In genomic region chr22:24134090-24134846, GRCh38 we compare ENCODE assay signal across 8 cellular contexts. TPM values are rescaled to one million over a fixed set of nuclear protein-coding genes. Genes with fewer than 3 reads are reported as not detected.
DNase-seq lines count a peak whose midpoint lies in the region; ATAC-seq and TF ChIP-seq lines count a peak whose summit lies in the region.

No MANE protein-coding gene starts in this region.

- H2BK5ac ChIP-seq in trophoblast cell (ENCODE audit: low read depth, low read length, poor library complexity), result no peak overlapping the region

- H3K4me1 Mint-ChIP-seq in memory B cell, result peaks cover 5% of the 10 kb centered on the region

- no peaks in the 10 kb centered on the region for H3K27me3 Mint-ChIP-seq in memory B cell

- no peak overlapping the region for H3K23ac ChIP-seq in trophoblast cell (ENCODE audit: low read length)

- H2BK120ac ChIP-seq in trophoblast cell (ENCODE audit: insufficient read depth, low read length, poor library complexity), result no peak overlapping the region

- intact Hi-C loops in adrenal gland (cut with DNase I), result no loop called here

- no peak overlapping the region for H3K4ac ChIP-seq in trophoblast cell (ENCODE audit: low read depth, low read length)

- H3K27me3 ChIP-seq in Peyer's patch, result no peaks in the 10 kb centered on the region
- H3K27me3 ChIP-seq in trophoblast cell (ENCODE audit: insufficient read depth, low read length), result no peaks in the 10 kb centered on the region
- H3K27me3 ChIP-seq in adrenal gland, result no peaks in the 10 kb centered on the region

- H3K79me2 ChIP-seq in trophoblast cell (ENCODE audit: control insufficient read depth, insufficient read depth, low read length, poor library complexity), result no peaks in the 10 kb centered on the region

- no peak overlapping the region for H3K4me2 ChIP-seq in trophoblast cell (ENCODE audit: low read length)

- ATAC-seq in memory B cell (ENCODE audit: low read depth), result peak; percentile 79

- peaks cover 0 to 40% (median 0%) of the 10 kb centered on the region in 3 donors for H3K36me3 ChIP-seq in Peyer's patch
- peaks cover 20 to 37% of the 10 kb centered on the region in 2 experiments for H3K36me3 ChIP-seq in trophoblast cell (ENCODE audit: control insufficient read depth in 1 of 2, insufficient read depth in 2 of 2, low read length in 2 of 2)
- peaks cover 0 to 13% of the 10 kb centered on the region in 2 donors for H3K36me3 ChIP-seq in adrenal gland (replicated peaks in 1 of 2)

- H3K36me3 Mint-ChIP-seq in memory B cell, result peaks cover 14% of the 10 kb centered on the region

- H3K4me3 Mint-ChIP-seq in memory B cell, result no peak overlapping the region

- H3K9ac ChIP-seq in trophoblast cell (ENCODE audit: low read length), result no peak overlapping the region

- no peak overlapping the region for H4K91ac ChIP-seq in trophoblast cell (ENCODE audit: low read depth, low read length)

- H3K79me1 ChIP-seq in trophoblast cell (ENCODE audit: low read length), result peaks cover 8% of the 10 kb centered on the region

- no peaks in the 10 kb centered on the region for H3K9me3 Mint-ChIP-seq in memory B cell

- no peak overlapping the region for H3K18ac ChIP-seq in trophoblast cell (ENCODE audit: low read length)

- H2BK12ac ChIP-seq in trophoblast cell (ENCODE audit: low read length), result no peak overlapping the region

- H3K4me1 ChIP-seq in Peyer's patch (peaks cover 0 to 14% (median 4%) of the 10 kb centered on the region in 4 donors), trophoblast cell (ENCODE audit: control insufficient read depth in 1 of 2, insufficient read depth in 2 of 2, low read length in 2 of 2) (peaks cover 6 to 9% of the 10 kb centered on the region in 2 experiments), adrenal gland (replicated peaks in 1 of 2) (peaks cover 2 to 13% of the 10 kb centered on the region in 2 donors)

- H3K14ac ChIP-seq in trophoblast cell (ENCODE audit: low read length), result no peak overlapping the region

- H3K27ac ChIP-seq in Peyer's patch, result no peak overlapping the region
- H3K27ac ChIP-seq in trophoblast cell (ENCODE audit: low read depth, low read length), result no peak overlapping the region
- no peak overlapping the region for H3K27ac ChIP-seq in adrenal gland

- H2AFZ ChIP-seq in trophoblast cell (ENCODE audit: insufficient read depth, low read length, poor library complexity), result no peak overlapping the region

- H4K8ac ChIP-seq in trophoblast cell (ENCODE audit: low read depth, low read length), result no peak overlapping the region

- H3K9me3 ChIP-seq in Peyer's patch, result no peaks in the 10 kb centered on the region
- no peaks in the 10 kb centered on the region for H3K9me3 ChIP-seq in trophoblast cell (ENCODE audit: insufficient read depth, low read depth, low read length)
- H3K9me3 ChIP-seq in adrenal gland (replicated peaks in 1 of 3), result no peaks in the 10 kb centered on the region

- no peak overlapping the region for H2AK5ac ChIP-seq in trophoblast cell (ENCODE audit: low read length)

- H3K4me3 ChIP-seq in Peyer's patch (no peak overlapping the region), trophoblast cell (ENCODE audit: low read depth, low read length) (no peak overlapping the region), adrenal gland (no peak overlapping the region)

- H3K27ac Mint-ChIP-seq in memory B cell, result no peak overlapping the region

- TF ChIP-seq POLR2A in Peyer's patch (IDR thresholded peaks at IDR 0.05), result no peak
- TF ChIP-seq POLR2A in adrenal gland (IDR thresholded peaks at IDR 0.05), result no peak

- no peak overlapping the region for H4K12ac ChIP-seq in trophoblast cell (ENCODE audit: low read depth, low read length)

- no CpG with 5 or more reads among the region's 22 CpGs for WGBS in trophoblast cell (ENCODE audit: extremely low coverage, insufficient coverage, insufficient read length)
- WGBS in adrenal gland, 4 donors, result 82 to 86% (median 82%) methylated on average over 7 to 22 of the region's 22 CpGs

- TF ChIP-seq CTCF in Peyer's patch (IDR thresholded peaks at IDR 0.05), result no peak
- TF ChIP-seq CTCF in adrenal gland (IDR thresholded peaks at IDR 0.05), result no peak

- DNase-seq in Peyer's patch (peak in 2 of 3 donors; percentile 70 to 85), activated gamma-delta T cell treated with Interleukin-2 at 50 U/mL for 16 hours (peak; percentile 87), memory B cell (ENCODE audit: low spot score in 2 of 2) (peak; percentile 38 to 51), trophoblast cell (no peak), adrenal gland (no peak), NCI-H524 (lab: John Stamatoyannopoulos, UW) (no peak), GM19240 (ENCODE audit: insufficient read length, low spot score) (no peak)
- DNase-seq in stimulated activated CD8-positive, alpha-beta memory T cell treated with anti-CD3 and anti-CD28 coated beads, Interleukin-4, amount 100 ng/mL, for 48 hours, result peak; percentile 79

RNA-seq across cellular contexts. Expression of gene SUSD2, which starts 47.0 kb away (rescaled TPM):
- 100 to 1,000 TPM in 2 of 4 donors, 10 to 100 TPM in 2; 10.7 to 367 (median 209) TPM for total RNA-seq in Peyer's patch
- polyA plus RNA-seq in trophoblast cell (2013), result 36.0 and 40.8 TPM in 2 replicates
- total RNA-seq in adrenal gland, result 10 to 100 TPM in 5 of 8 donors, 1 to 10 TPM in 3; 3.0 to 62.7 (median 22.3) TPM
- 10 to 100 TPM in 2 of 3 donors, 1 to 10 TPM in 1; 3.2 to 30.8 (median 23.2) TPM for polyA plus RNA-seq in adrenal gland

Comparison
In these comparisons a context has a peak if more than half of its experiments do, and no peak if none do; other contexts are left out.
1. DNase-seq: peak in Peyer's patch (2 of 3), activated gamma-delta T cell treated with Interleukin-2 at 50 U/mL for 16 hours (single experiment), memory B cell (2 of 2) and stimulated activated CD8-positive, alpha-beta memory T cell treated with anti-CD3 and anti-CD28 coated beads, Interleukin-4, amount 100 ng/mL, for 48 hours (single experiment); none in trophoblast cell (0 of 2), adrenal gland (0 of 7), NCI-H524 (0 of 2) and GM19240 (single experiment).